In the genomic region with DNA sequence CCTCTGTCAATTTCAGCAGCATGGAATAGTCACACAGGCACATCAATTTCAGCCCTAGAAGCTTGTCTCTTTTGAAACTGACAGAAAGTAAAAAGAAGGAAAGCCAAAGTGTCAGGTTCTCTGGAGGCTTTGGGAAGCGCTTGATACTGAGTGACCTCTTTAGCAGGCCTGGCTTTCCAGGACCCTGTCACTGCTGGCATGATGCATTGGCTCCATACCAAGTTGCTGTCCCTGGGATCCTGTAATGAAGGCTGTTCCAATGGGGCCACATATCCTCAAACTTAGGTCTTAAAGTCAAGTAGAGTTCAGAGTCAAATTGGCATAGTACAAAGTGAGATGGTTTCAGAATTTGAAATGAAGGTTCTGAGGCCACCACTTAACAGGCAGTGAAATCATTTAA, we compare ENCODE assay signal across 10 cellular contexts.
"Had no signal": no experiment of that assay in that cellular context is flagged by ENCODE, and none has a peak within 500 bp of the region (broad histone marks: within the 10 kb centered on the region; RNA-seq: fewer than 3 reads in every experiment).

No MANE protein-coding gene starts in this region.

- H3K4me1 ChIP-seq: HAP-1 had no signal

- H3K9me3 ChIP-seq: HAP-1 had no signal

- H3K4me3 Mint-ChIP-seq: HFFc6, IgD-negative memory B cell had no signal

- H3K27me3 Mint-ChIP-seq: IgD-negative memory B cell had no signal

- ATAC-seq: HCT116, HepG2 had no signal

- H3K4me3 ChIP-seq: GM23248, HAP-1 had no signal

- H3K27ac Mint-ChIP-seq: HFFc6, IgD-negative memory B cell had no signal

- H3K4me1 Mint-ChIP-seq: IgD-negative memory B cell had no signal

- H3K27ac ChIP-seq: GM23248, HL-60 had no signal

- H3K36me3 Mint-ChIP-seq: IgD-negative memory B cell had no signal

- DNase-seq: GM23248, GOT3, H7, HFFc6, KBM-7 had no signal

- H3K36me3 ChIP-seq: HAP-1 had no signal
